In the genomic region with DNA sequence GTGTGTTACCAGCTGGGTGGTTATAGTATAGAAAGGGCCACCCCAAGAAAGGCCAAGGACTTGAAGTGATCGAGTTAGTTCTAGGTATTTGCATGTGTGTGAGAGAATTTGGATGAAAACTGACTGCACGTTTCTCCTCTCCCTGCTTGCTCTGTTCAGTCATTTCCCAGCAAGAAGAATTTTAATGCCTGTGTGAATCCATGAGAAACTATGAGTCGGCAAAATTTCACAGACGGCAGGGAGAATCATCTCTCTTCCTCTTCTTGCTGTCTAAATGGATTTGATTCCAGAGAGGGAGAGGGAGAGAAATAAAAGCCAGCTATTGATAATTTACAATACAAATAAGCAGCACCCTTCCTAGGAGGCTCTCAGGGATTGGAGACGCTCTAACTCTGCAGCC, we compare ENCODE assay signal across 15 cellular contexts.
DNase-seq lines count a peak whose midpoint lies in the region; ATAC-seq and TF ChIP-seq lines count a peak whose summit lies in the region.
"Had no signal": no experiment of that assay in that cellular context is flagged by ENCODE, and none has a peak within 500 bp of the region (broad histone marks: within the 10 kb centered on the region; RNA-seq: fewer than 3 reads in every experiment).

No MANE protein-coding gene starts in this region.

- H3K4me3 Mint-ChIP-seq in osteocyte (ENCODE audit: unreplicated experiment), result peak overlapping the region; percentile 65
- H3K4me3 Mint-ChIP-seq: activated CD8-positive, alpha-beta T cell treated with anti-CD3 and anti-CD28 coated beads, Interleukin-2, amount 10 ng/mL, durations not matched to agents 7 days and 5 days; CD8-positive, alpha-beta T cell; natural killer cell; stimulated activated naive CD8-positive, alpha-beta T cell treated with anti-CD3 and anti-CD28 coated beads, Interleukin-15, amount 100 ng/mL, for 72 hours had no signal

- peak; percentile 93 for DNase-seq in AG10803 (ENCODE audit: low read depth)
- DNase-seq in NCI-H526 treated with DMSO at 0.1 percent for 48 hours (lab: John Stamatoyannopoulos, UW), result peak; percentile 30
- DNase-seq in fibroblast of gingiva (ENCODE audit: low read depth), result peak; percentile 55
- no peak for DNase-seq in osteocyte (ENCODE audit: extremely low spot score, unreplicated experiment)
- no peak for DNase-seq in foreskin melanocyte
- no peak for DNase-seq in H7
- no peak for DNase-seq in NCI-H446 treated with DMSO at 0.1 percent for 48 hours (lab: John Stamatoyannopoulos, UW)
- DNase-seq: activated CD8-positive, alpha-beta T cell treated with anti-CD3 and anti-CD28 coated beads, Interleukin-2, amount 10 ng/mL, durations not matched to agents 7 days and 5 days; CD8-positive, alpha-beta T cell; natural killer cell; NCI-H774; stimulated activated naive CD8-positive, alpha-beta T cell treated with anti-CD3 and anti-CD28 coated beads, Interleukin-15, amount 100 ng/mL, for 72 hours; T-helper 1 cell had no signal

- TF ChIP-seq CTCF in AG10803 (conservative IDR thresholded peaks at IDR 0.05; ENCODE audit: low read length), result no peak
- TF ChIP-seq CTCF in osteocyte (IDR thresholded peaks at IDR 0.05), result no peak

- H3K36me3 Mint-ChIP-seq in osteocyte (ENCODE audit: unreplicated experiment), result peaks cover 4% of the 10 kb centered on the region
- H3K36me3 Mint-ChIP-seq: activated naive CD4-positive, alpha-beta T cell treated with anti-CD3 and anti-CD28 coated beads, Interleukin-2, amount 50 U/mL, for 72 hours; CD8-positive, alpha-beta T cell; natural killer cell had no signal

- H3K4me3 ChIP-seq in AG10803 (ENCODE audit: low read length) (peak overlapping the region; percentile 44), H7 (ENCODE audit: insufficient read depth, low read depth, low read length) (no peak overlapping the region)

- ATAC-seq in GM19023 (IDR thresholded peaks at IDR 0.05; ENCODE audit: unreplicated experiment), result no peak
- ATAC-seq: activated CD8-positive, alpha-beta T cell treated with anti-CD3 and anti-CD28 coated beads, Interleukin-2, amount 10 ng/mL, durations not matched to agents 7 days and 5 days; activated naive CD4-positive, alpha-beta T cell treated with anti-CD3 and anti-CD28 coated beads, Interleukin-2, amount 50 U/mL, for 72 hours; CD8-positive, alpha-beta T cell; natural killer cell; stimulated activated naive CD8-positive, alpha-beta T cell treated with anti-CD3 and anti-CD28 coated beads, Interleukin-15, amount 100 ng/mL, for 72 hours had no signal

- H3K4me1 Mint-ChIP-seq in osteocyte (ENCODE audit: unreplicated experiment), result peaks cover 74% of the 10 kb centered on the region
- H3K4me1 Mint-ChIP-seq: stimulated activated naive CD8-positive, alpha-beta T cell treated with anti-CD3 and anti-CD28 coated beads, Interleukin-15, amount 100 ng/mL, for 72 hours had no signal

- no peaks in the 10 kb centered on the region for H3K36me3 ChIP-seq in H7 (replicated peaks; ENCODE audit: control insufficient read depth, insufficient read depth, low read length)

- no peaks in the 10 kb centered on the region for H3K27me3 ChIP-seq in H7 (ENCODE audit: control insufficient read depth, insufficient read depth, low read length)

- peak overlapping the region; percentile 98 for H3K27ac Mint-ChIP-seq in osteocyte (ENCODE audit: unreplicated experiment)
- H3K27ac Mint-ChIP-seq: activated CD8-positive, alpha-beta T cell treated with anti-CD3 and anti-CD28 coated beads, Interleukin-2, amount 10 ng/mL, durations not matched to agents 7 days and 5 days; activated naive CD4-positive, alpha-beta T cell treated with anti-CD3 and anti-CD28 coated beads, Interleukin-2, amount 50 U/mL, for 72 hours; CD8-positive, alpha-beta T cell; natural killer cell; stimulated activated naive CD8-positive, alpha-beta T cell treated with anti-CD3 and anti-CD28 coated beads, Interleukin-15, amount 100 ng/mL, for 72 hours had no signal

- no peaks in the 10 kb centered on the region for H3K9me3 Mint-ChIP-seq in osteocyte (ENCODE audit: unreplicated experiment)
- H3K9me3 Mint-ChIP-seq: activated naive CD4-positive, alpha-beta T cell treated with anti-CD3 and anti-CD28 coated beads, Interleukin-2, amount 50 U/mL, for 72 hours; CD8-positive, alpha-beta T cell; natural killer cell; stimulated activated naive CD8-positive, alpha-beta T cell treated with anti-CD3 and anti-CD28 coated beads, Interleukin-15, amount 100 ng/mL, for 72 hours had no signal

- H3K27me3 Mint-ChIP-seq in osteocyte (ENCODE audit: unreplicated experiment), result no peaks in the 10 kb centered on the region

Comparison
In these comparisons a context has a peak if more than half of its experiments do, and no peak if none do; other contexts are left out.
1. DNase-seq: peak in AG10803 (single experiment), NCI-H526 treated with DMSO at 0.1 percent for 48 hours (single experiment) and fibroblast of gingiva (single experiment); none in osteocyte (single experiment), foreskin melanocyte (single experiment), H7 (single experiment) and NCI-H446 treated with DMSO at 0.1 percent for 48 hours (single experiment).